ENCODE assay signal across 10 cellular contexts in genomic region chr2:9637330-9637729, GRCh38. TPM values are rescaled to one million over a fixed set of nuclear protein-coding genes. Genes with fewer than 3 reads are reported as not detected.
A peak's percentile ranks its signal among the peaks of the same experiment; 100 is the strongest.
DNase-seq lines count a peak whose midpoint lies in the region; ATAC-seq and TF ChIP-seq lines count a peak whose summit lies in the region.
"Had no signal": no experiment of that assay in that cellular context is flagged by ENCODE, and none has a peak within 500 bp of the region (broad histone marks: within the 10 kb centered on the region; RNA-seq: fewer than 3 reads in every experiment).

No MANE protein-coding gene starts in this region.

- TF ChIP-seq RAD21 in HCT116 (IDR thresholded peaks at IDR 0.05; ENCODE audit: low read depth), result no peak

- H3K4me3 ChIP-seq in ACC112 (ENCODE audit: low read depth, low read length) (peak overlapping the region; percentile 9; the same call in 1 of the 2 replicates), HCT116 (replicated peaks in 1 of 2; ENCODE audit: low read depth in 1 of 2, low read length in 2 of 2) (no peak overlapping the region)

- no peaks in the 10 kb centered on the region for H4K20me1 ChIP-seq in HCT116 (ENCODE audit: insufficient read depth)

- peak; percentile 53 for DNase-seq in HCT116 (ENCODE audit: low read depth, low spot score)
- peak in 31 of 58 donors; percentile 23 to 88 (median 46) for DNase-seq in anterior cingulate cortex (lab: John Stamatoyannopoulos, UW)
- DNase-seq in iris pigment epithelial cell (ENCODE audit: low read depth), result peak; percentile 72
- no peak for DNase-seq in NCI-H1436 treated with DMSO at 0.1 percent for 48 hours (lab: John Stamatoyannopoulos, UW)
- DNase-seq: activated CD4-positive, alpha-beta T cell treated with anti-CD3 and anti-CD28 coated beads, Interleukin-2, amount 50 U/mL, for 4 hours; CD4-positive, alpha-beta T cell had no signal

- no peak overlapping the region for H2AFZ ChIP-seq in ACC112 (ENCODE audit: low read length, unreplicated experiment)
- H2AFZ ChIP-seq in HCT116 (ENCODE audit: low read depth, low read length, poor library complexity, severe bottlenecking), result no peak overlapping the region

- H3K9me3 ChIP-seq in HCT116 (ENCODE audit: control insufficient read depth in 1 of 2, insufficient read depth in 1 of 2, low read depth in 1 of 2, low read length in 2 of 2), result no peaks in the 10 kb centered on the region

- POLR2A ChIA-PET in HCT116 (lab: Charles Lee), result interaction anchor here (1.4 kb wide), 1 partner anchor 17 kb away, joined by 4 read pairs; no protein-coding TSS in a partner anchor

- TF ChIP-seq POLR2A in HCT116 (IDR thresholded peaks at IDR 0.05; ENCODE audit: borderline replicate concordance, extremely low read depth, insufficient read depth, insufficient read length) (no peak), GM18505 (IDR thresholded peaks at IDR 0.05; ENCODE audit: borderline replicate concordance, extremely low read depth, insufficient read depth, insufficient read length) (no peak)

- ATAC-seq in HCT116, result peak; percentile 87
- ATAC-seq in HG02870 (IDR thresholded peaks at IDR 0.05; ENCODE audit: unreplicated experiment), result no peak
- no peak for ATAC-seq in GM18505 (IDR thresholded peaks at IDR 0.05; ENCODE audit: unreplicated experiment)
- no peak for ATAC-seq in GM18498 (IDR thresholded peaks at IDR 0.05; ENCODE audit: unreplicated experiment)

- no peak for TF ChIP-seq CTCF in HCT116 (IDR thresholded peaks at IDR 0.05 in 2 of 3, conservative IDR thresholded peaks at IDR 0.05 in 1 of 3; ENCODE audit: borderline replicate concordance in 1 of 3, insufficient read depth in 1 of 3, low read depth in 2 of 3, low read length in 2 of 3)

- no peaks in the 10 kb centered on the region for H3K79me2 ChIP-seq in ACC112 (ENCODE audit: control insufficient read depth, insufficient read depth, low read length, unreplicated experiment)
- no peaks in the 10 kb centered on the region for H3K79me2 ChIP-seq in HCT116 (ENCODE audit: insufficient read depth, low read length)

- intact Hi-C loops in HCT116 (cut with micrococcal nuclease), result no loop called here

- H3K4me2 ChIP-seq in HCT116 (ENCODE audit: low read length), result peak overlapping the region; percentile 67

- no peaks in the 10 kb centered on the region for H3K27me3 ChIP-seq in ACC112 (ENCODE audit: insufficient read depth, low read length)
- no peaks in the 10 kb centered on the region; the same call in 1 of the 2 replicates for H3K27me3 ChIP-seq in HCT116 (ENCODE audit: insufficient read depth, low read length)

- H3K9me2 ChIP-seq in HCT116 (ENCODE audit: insufficient read depth), result no peaks in the 10 kb centered on the region

- peak overlapping the region; percentile 15; the same call in 1 of the 2 replicates for H3K9ac ChIP-seq in HCT116 (ENCODE audit: low read length)

- H3K4me1 ChIP-seq in ACC112 (ENCODE audit: control insufficient read depth, insufficient read depth, low read length, unreplicated experiment) (peaks cover 34% of the 10 kb centered on the region), HCT116 (ENCODE audit: control insufficient read depth in 1 of 2, insufficient read depth in 2 of 2, low read length in 2 of 2) (peaks cover 14 to 31% of the 10 kb centered on the region in 2 experiments; a peak in 3 of 4 replicates)

- H3K36me3 ChIP-seq in ACC112 (ENCODE audit: insufficient read depth, low read length) (no peaks in the 10 kb centered on the region), HCT116 (ENCODE audit: control insufficient read depth in 1 of 2, insufficient read depth in 2 of 2, low read length in 2 of 2) (no peaks in the 10 kb centered on the region)

- BruUV-seq in HCT116 (replicated peaks; lab: Mats Ljungman, UMichigan), result no TSS peak

- H3K27ac ChIP-seq in ACC112 (ENCODE audit: low read depth, low read length) (no peak overlapping the region), HCT116 (ENCODE audit: low read depth, low read length) (no peak overlapping the region; the same call in 1 of the 2 replicates)

- RAD21 ChIA-PET in HCT116 (lab: Charles Lee; ENCODE audit: low non-redundant PET in 1 of 2, low total read pairs in 2 of 2, uncharacterized antibody in 2 of 2, unreplicated experiment in 2 of 2), result no interaction called here

- CTCF ChIA-PET in HCT116 (lab: Charles Lee), result no interaction called here

TF ChIP-seq in HCT116, 20 proteins besides CTCF, POLR2A, EP300 and RAD21:
- TF ChIP-seq REST (IDR thresholded peaks at IDR 0.05; ENCODE audit: low read depth), result no peak
- peak; percentile 41; the same call in 1 of the 2 replicates for TF ChIP-seq JUND (IDR thresholded peaks at IDR 0.05)
- TF ChIP-seq TCF7L2 (IDR thresholded peaks at IDR 0.05; ENCODE audit: borderline replicate concordance, extremely low read depth, insufficient read depth, insufficient read length), result no peak
- TF ChIP-seq FOSL1 (IDR thresholded peaks at IDR 0.05; ENCODE audit: low read depth), result peak; percentile 60; the same call in 1 of the 2 replicates
- no peak for TF ChIP-seq EGR1 (IDR thresholded peaks at IDR 0.05; ENCODE audit: low read depth)
- no peak for TF ChIP-seq EZH2 (IDR thresholded peaks at IDR 0.05)
- no peak for TF ChIP-seq SIN3A (IDR thresholded peaks at IDR 0.05; ENCODE audit: low read depth)

RNA-seq across cellular contexts. Expression of gene YWHAQ, which starts 6.5 kb away (rescaled TPM):
- 365 TPM for total RNA-seq in HCT116 (2021; ENCODE audit: unreplicated experiment)
- polyA plus RNA-seq in HCT116 (2012), result 245 and 251 TPM in 2 replicates
